ENCODE assay signal across 10 cellular contexts in the genomic region with DNA sequence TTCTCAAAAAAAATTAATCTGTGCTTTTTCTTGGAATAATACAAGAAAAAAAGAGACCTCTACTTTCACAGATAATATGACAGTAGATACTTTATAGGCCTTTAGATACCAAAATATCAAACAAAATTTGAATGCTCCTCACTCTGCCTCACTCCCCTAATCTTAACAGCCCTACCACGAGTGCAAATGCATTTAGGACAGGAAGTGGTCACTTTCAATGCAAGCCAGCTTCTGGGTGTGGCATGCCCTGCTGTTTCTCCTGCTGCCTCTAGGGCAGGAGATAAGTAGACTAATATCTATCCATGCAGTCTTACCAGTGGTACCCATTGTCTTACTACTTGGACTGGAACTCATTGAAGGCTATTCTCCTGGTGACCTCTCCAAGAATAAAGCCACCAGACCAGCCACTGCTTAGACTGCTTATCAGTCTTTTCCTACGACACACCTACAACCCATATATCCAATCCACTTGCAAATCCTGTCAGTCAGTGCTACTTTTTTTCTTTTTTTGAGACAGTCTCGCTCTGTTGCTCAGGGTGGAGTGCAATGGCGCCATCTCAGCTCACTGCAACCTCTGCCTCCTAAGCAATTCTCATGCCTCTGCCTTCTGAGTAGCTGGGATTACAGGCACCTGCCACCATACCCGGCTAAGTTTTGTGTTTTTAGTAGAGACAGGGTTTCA. TPM values are rescaled to one million over a fixed set of nuclear protein-coding genes. Genes with fewer than 3 reads are reported as not detected.
DNase-seq lines count a peak whose midpoint lies in the region; ATAC-seq lines count a peak whose summit lies in the region.
"Had no signal": no experiment of that assay in that cellular context is flagged by ENCODE, and none has a peak within 500 bp of the region (broad histone marks: within the 10 kb centered on the region; RNA-seq: fewer than 3 reads in every experiment).

No MANE protein-coding gene starts in this region.

- peak; percentile 96 for ATAC-seq in GM19035 (IDR thresholded peaks at IDR 0.05; ENCODE audit: unreplicated experiment)
- peak; percentile 97 for ATAC-seq in HG03060 (IDR thresholded peaks at IDR 0.05; ENCODE audit: low read depth, unreplicated experiment)
- ATAC-seq in esophagus mucosa = peak; percentile 26

- DNase-seq in DMS153 treated with DMSO at 0.1 percent for 48 hours (lab: John Stamatoyannopoulos, UW; ENCODE audit: unreplicated experiment) (peak; percentile 6), OCI-M1 (lab: John Stamatoyannopoulos, UW) (peak; percentile 93), NCI-H2227 treated with DMSO at 0.1 percent for 48 hours (lab: John Stamatoyannopoulos, UW) (no peak), medulla oblongata (ENCODE audit: extremely low spot score) (no peak), NCI-H1930 (lab: John Stamatoyannopoulos, UW) (no peak)
- DNase-seq: right cardiac atrium had no signal

RNA-seq across cellular contexts. Expression of gene FRRS1L, which starts 23.0 kb away (rescaled TPM):
- total RNA-seq in esophagus mucosa = not detected
- total RNA-seq: activated CD8-positive, alpha-beta memory T cell treated with anti-CD3 and anti-CD28 coated beads for 36 hours had no signal

RNA-seq across cellular contexts. Expression of gene TMEM245, which starts 24.3 kb away (rescaled TPM):
- total RNA-seq in esophagus mucosa = 13.8 TPM

Comparison
In these comparisons a context has a peak if more than half of its experiments do, and no peak if none do; other contexts are left out.
1. DNase-seq: peak in DMS153 treated with DMSO at 0.1 percent for 48 hours (single experiment) and OCI-M1 (single experiment); none in NCI-H2227 treated with DMSO at 0.1 percent for 48 hours (single experiment), medulla oblongata (single experiment) and NCI-H1930 (0 of 2).
2. ATAC-seq: peak in every context shown above with its lines; median percentile 97 in HG03060; 96 in GM19035; 26 in esophagus mucosa.